ENCODE assay signal across 2 cellular contexts in genomic region chr2:205033431-205033830, GRCh38.
TF ChIP-seq lines count a peak whose summit lies in the region.

No MANE protein-coding gene starts in this region.

TF ChIP-seq in HepG2, 621 proteins besides CTCF, POLR2A, EP300 and RAD21 (continued from another document):
- TF ChIP-seq, protein P1, sequence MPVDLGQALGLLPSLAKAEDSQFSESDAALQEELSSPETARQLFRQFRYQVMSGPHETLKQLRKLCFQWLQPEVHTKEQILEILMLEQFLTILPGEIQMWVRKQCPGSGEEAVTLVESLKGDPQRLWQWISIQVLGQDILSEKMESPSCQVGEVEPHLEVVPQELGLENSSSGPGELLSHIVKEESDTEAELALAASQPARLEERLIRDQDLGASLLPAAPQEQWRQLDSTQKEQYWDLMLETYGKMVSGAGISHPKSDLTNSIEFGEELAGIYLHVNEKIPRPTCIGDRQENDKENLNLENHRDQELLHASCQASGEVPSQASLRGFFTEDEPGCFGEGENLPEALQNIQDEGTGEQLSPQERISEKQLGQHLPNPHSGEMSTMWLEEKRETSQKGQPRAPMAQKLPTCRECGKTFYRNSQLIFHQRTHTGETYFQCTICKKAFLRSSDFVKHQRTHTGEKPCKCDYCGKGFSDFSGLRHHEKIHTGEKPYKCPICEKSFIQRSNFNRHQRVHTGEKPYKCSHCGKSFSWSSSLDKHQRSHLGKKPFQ (CRISPR knock-in tag; IDR thresholded peaks at IDR 0.05; ENCODE audit: insufficient replicate concordance): no peak
- TF ChIP-seq, protein P2, sequence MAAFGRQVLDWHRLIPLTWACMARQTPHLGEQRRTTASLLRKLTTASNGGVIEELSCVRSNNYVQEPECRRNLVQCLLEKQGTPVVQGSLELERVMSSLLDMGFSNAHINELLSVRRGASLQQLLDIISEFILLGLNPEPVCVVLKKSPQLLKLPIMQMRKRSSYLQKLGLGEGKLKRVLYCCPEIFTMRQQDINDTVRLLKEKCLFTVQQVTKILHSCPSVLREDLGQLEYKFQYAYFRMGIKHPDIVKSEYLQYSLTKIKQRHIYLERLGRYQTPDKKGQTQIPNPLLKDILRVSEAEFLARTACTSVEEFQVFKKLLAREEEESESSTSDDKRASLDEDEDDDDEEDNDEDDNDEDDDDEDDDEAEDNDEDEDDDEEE (CRISPR knock-in tag; IDR thresholded peaks at IDR 0.05): no peak
- TF ChIP-seq ZFAT (CRISPR knock-in tag; conservative IDR thresholded peaks at IDR 0.05) (no peak), SUZ12 (IDR thresholded peaks at IDR 0.05; ENCODE audit: low read depth, low read length) (no peak), HMGA1 (CRISPR knock-in tag; conservative IDR thresholded peaks at IDR 0.05) (no peak), PLSCR1 (CRISPR knock-in tag; IDR thresholded peaks at IDR 0.05; ENCODE audit: borderline replicate concordance) (no peak), ARNTL (CRISPR knock-in tag; IDR thresholded peaks at IDR 0.05) (no peak), MAFF (IDR thresholded peaks at IDR 0.05; ENCODE audit: low read depth, low read length) (peak; percentile 64), MAFK (conservative IDR thresholded peaks at IDR 0.05 in 1 of 2, IDR thresholded peaks at IDR 0.05 in 1 of 2; ENCODE audit: low read length in 2 of 2) (peak; percentile 30 to 59; a peak in 3 of 4 replicates), SOX13 (IDR thresholded peaks at IDR 0.05) (no peak), SOX13 (CRISPR knock-in tag; conservative IDR thresholded peaks at IDR 0.05 in 1 of 2, IDR thresholded peaks at IDR 0.05 in 1 of 2) (no peak), ZNF251 (CRISPR knock-in tag; IDR thresholded peaks at IDR 0.05) (no peak), ZNF367 (CRISPR knock-in tag; IDR thresholded peaks at IDR 0.05; ENCODE audit: borderline replicate concordance) (no peak)
- TF ChIP-seq, protein P3, sequence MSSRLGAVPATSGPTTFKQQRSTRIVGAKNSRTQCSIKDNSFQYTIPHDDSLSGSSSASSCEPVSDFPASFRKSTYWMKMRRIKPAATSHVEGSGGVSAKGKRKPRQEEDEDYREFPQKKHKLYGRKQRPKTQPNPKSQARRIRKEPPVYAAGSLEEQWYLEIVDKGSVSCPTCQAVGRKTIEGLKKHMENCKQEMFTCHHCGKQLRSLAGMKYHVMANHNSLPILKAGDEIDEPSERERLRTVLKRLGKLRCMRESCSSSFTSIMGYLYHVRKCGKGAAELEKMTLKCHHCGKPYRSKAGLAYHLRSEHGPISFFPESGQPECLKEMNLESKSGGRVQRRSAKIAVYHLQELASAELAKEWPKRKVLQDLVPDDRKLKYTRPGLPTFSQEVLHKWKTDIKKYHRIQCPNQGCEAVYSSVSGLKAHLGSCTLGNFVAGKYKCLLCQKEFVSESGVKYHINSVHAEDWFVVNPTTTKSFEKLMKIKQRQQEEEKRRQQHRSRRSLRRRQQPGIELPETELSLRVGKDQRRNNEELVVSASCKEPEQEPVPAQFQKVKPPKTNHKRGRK (CRISPR knock-in tag; IDR thresholded peaks at IDR 0.05): no peak
TF ChIP-seq in HepG2: peak in this region for 2.

TF ChIP-seq in K562, 482 proteins besides CTCF, POLR2A, EP300 and RAD21 (continued from another document):
- TF ChIP-seq, protein P4, sequence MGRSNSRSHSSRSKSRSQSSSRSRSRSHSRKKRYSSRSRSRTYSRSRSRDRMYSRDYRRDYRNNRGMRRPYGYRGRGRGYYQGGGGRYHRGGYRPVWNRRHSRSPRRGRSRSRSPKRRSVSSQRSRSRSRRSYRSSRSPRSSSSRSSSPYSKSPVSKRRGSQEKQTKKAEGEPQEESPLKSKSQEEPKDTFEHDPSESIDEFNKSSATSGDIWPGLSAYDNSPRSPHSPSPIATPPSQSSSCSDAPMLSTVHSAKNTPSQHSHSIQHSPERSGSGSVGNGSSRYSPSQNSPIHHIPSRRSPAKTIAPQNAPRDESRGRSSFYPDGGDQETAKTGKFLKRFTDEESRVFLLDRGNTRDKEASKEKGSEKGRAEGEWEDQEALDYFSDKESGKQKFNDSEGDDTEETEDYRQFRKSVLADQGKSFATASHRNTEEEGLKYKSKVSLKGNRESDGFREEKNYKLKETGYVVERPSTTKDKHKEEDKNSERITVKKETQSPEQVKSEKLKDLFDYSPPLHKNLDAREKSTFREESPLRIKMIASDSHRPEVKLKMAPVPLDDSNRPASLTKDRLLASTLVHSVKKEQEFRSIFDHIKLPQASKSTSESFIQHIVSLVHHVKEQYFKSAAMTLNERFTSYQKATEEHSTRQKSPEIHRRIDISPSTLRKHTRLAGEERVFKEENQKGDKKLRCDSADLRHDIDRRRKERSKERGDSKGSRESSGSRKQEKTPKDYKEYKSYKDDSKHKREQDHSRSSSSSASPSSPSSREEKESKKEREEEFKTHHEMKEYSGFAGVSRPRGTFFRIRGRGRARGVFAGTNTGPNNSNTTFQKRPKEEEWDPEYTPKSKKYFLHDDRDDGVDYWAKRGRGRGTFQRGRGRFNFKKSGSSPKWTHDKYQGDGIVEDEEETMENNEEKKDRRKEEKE (IDR thresholded peaks at IDR 0.05; ENCODE audit: borderline replicate concordance in 1 of 2, control insufficient read depth in 1 of 2, low read depth in 2 of 2, low read length in 1 of 2): no peak
- TF ChIP-seq FOXM1 (IDR thresholded peaks at IDR 0.05; ENCODE audit: low read depth) (no peak), FOXM1 (CRISPR knock-in tag; IDR thresholded peaks at IDR 0.05; ENCODE audit: low read depth) (no peak), ZNF239 (CRISPR knock-in tag; IDR thresholded peaks at IDR 0.05) (no peak)
